ENCODE assay signal across 9 cellular contexts in genomic region chr17:32275060-32276042, GRCh38. TPM values are rescaled to one million over a fixed set of nuclear protein-coding genes. Genes with fewer than 3 reads are reported as not detected.
A peak's percentile ranks its signal among the peaks of the same experiment; 100 is the strongest.
DNase-seq lines count a peak whose midpoint lies in the region; ATAC-seq and TF ChIP-seq lines count a peak whose summit lies in the region.
"Had no signal": no experiment of that assay in that cellular context is flagged by ENCODE, and none has a peak within 500 bp of the region (broad histone marks: within the 10 kb centered on the region; RNA-seq: fewer than 3 reads in every experiment).

No MANE protein-coding gene starts in this region.

- no peaks in the 10 kb centered on the region for H3K27me3 ChIP-seq in SJSA1 (replicated peaks)
- H3K27me3 ChIP-seq in spleen (replicated peaks in 1 of 7), result peaks cover 0 to 44% (median 3%) of the 10 kb centered on the region in 7 donors

- H3K4me3 ChIP-seq in SJSA1, result no peak overlapping the region
- no peak overlapping the region for H3K4me3 ChIP-seq in spleen

- WGBS in spleen, 5 donors, result 53 to 70% (median 62%) methylated on average over 19 of the region's 19 CpGs

- no peak for TF ChIP-seq CTCF in spleen (IDR thresholded peaks at IDR 0.05 in 8 of 11, conservative IDR thresholded peaks at IDR 0.05 in 3 of 11)

- ATAC-seq in left cardiac atrium (peak in 1 of 2 donors; percentile 94), HG02571 (IDR thresholded peaks at IDR 0.05; ENCODE audit: unreplicated experiment) (no peak)

- no peaks in the 10 kb centered on the region for H3K36me3 ChIP-seq in SJSA1
- no peaks in the 10 kb centered on the region for H3K36me3 ChIP-seq in spleen

- no peak for TF ChIP-seq POLR2A in spleen (IDR thresholded peaks at IDR 0.05)

- DNase-seq in 8988T (peak; percentile 72), H4 (ENCODE audit: low spot score) (peak; percentile 88), SJSA1 (ENCODE audit: low read depth in 1 of 2, low spot score in 2 of 2) (peak; percentile 63 to 95), left cardiac atrium (peak; percentile 71), SKM-1 (lab: John Stamatoyannopoulos, UW; ENCODE audit: unreplicated experiment) (no peak), activated gamma-delta T cell treated with Interleukin-2 at 50 U/mL for 16 hours (no peak), spleen (no peak)
- DNase-seq: NCI-H345 had no signal

- no peak overlapping the region for H3K27ac ChIP-seq in SJSA1
- H3K27ac ChIP-seq in spleen, result no peak overlapping the region

- intact Hi-C loops in left cardiac atrium (cut with DNase I) (no loop called here), spleen (cut with DNase I; ENCODE audit: low total_unique reads) (no loop called here)

- H3K9me3 ChIP-seq in SJSA1 (replicated peaks) (no peaks in the 10 kb centered on the region), spleen (no peaks in the 10 kb centered on the region)

- H3K4me1 ChIP-seq in SJSA1 (replicated peaks), result peaks cover 10% of the 10 kb centered on the region
- H3K4me1 ChIP-seq in spleen, result peaks cover 0 to 9% (median 2%) of the 10 kb centered on the region in 6 donors

RNA-seq across cellular contexts. Expression of gene RHBDL3, which starts 9.7 kb away (rescaled TPM):
- total RNA-seq in H4 (2014; rRNA removed; shearing (Covaris generic)), result 2.9 and 3.6 TPM in 2 replicates
- 0.63 and 1.2 TPM in 2 replicates for total RNA-seq in SJSA1 (2014; rRNA removed; shearing (Covaris generic))
- total RNA-seq in left cardiac atrium (10 to 100 TPM; 15.0 to 23.2 TPM), spleen (under 1 TPM in 5 of 7 donors, not detected in 2; 0.07 to 0.72 (median 0.32) TPM)
- under 1 TPM in 2 of 3 donors, not detected in 1; 0.06 TPM for polyA plus RNA-seq in spleen

Comparison
In these comparisons a context has a peak if more than half of its experiments do, and no peak if none do; other contexts are left out.
1. DNase-seq: peak in 8988T (single experiment), H4 (single experiment), SJSA1 (2 of 2) and left cardiac atrium (single experiment); none in SKM-1 (single experiment), activated gamma-delta T cell treated with Interleukin-2 at 50 U/mL for 16 hours (single experiment) and spleen (single experiment).